11 cellular contexts compared by ENCODE assay signal in the genomic region with DNA sequence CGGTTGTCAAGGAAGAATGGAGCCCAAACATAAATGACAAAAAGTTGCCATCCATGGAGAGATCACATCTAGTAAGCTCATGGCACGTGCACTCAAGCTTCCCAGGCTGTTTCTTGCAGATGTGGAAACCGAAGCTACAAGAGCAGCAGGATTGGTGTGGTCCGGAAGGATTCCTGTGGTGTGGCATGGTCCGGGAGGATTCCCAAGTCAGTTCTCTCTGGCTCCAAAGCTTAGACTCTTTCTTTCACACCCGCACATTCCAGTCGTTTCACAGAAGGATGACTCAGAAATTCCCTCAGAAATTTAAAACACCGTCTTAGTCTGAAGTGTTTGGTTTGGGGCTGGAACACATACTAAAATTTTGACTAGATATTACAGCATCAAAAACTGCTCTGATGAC.
DNase-seq lines count a peak whose midpoint lies in the region; ATAC-seq, FAIRE-seq and TF ChIP-seq lines count a peak whose summit lies in the region.
"Had no signal": no experiment of that assay in that cellular context is flagged by ENCODE, and none has a peak within 500 bp of the region (broad histone marks: within the 10 kb centered on the region; RNA-seq: fewer than 3 reads in every experiment).

No MANE protein-coding gene starts in this region.

- H3K4me3 ChIP-seq in SJCRH30 (no peak overlapping the region), fibroblast of the aortic adventitia (ENCODE audit: low read depth, low read length) (no peak overlapping the region)
- H3K4me3 ChIP-seq: heart left ventricle had no signal

- H3K4me1 Mint-ChIP-seq in osteocyte (ENCODE audit: unreplicated experiment) = peaks cover 53% of the 10 kb centered on the region

- peaks cover 36% of the 10 kb centered on the region for H3K4me1 ChIP-seq in SJCRH30

- H3K36me3 ChIP-seq in SJCRH30 = no peaks in the 10 kb centered on the region
- H3K36me3 ChIP-seq: heart left ventricle had no signal

- no peaks in the 10 kb centered on the region for H3K36me3 Mint-ChIP-seq in osteocyte (ENCODE audit: unreplicated experiment)

- no peak for TF ChIP-seq POLR2A in GM12892 (IDR thresholded peaks at IDR 0.05; ENCODE audit: low read depth, low read length)

- no peak overlapping the region for H3K4me3 Mint-ChIP-seq in osteocyte (ENCODE audit: unreplicated experiment)

- no peaks in the 10 kb centered on the region for H3K27me3 Mint-ChIP-seq in osteocyte (ENCODE audit: unreplicated experiment)

- H3K27ac ChIP-seq in SJCRH30 = peak overlapping the region; percentile 76
- H3K27ac ChIP-seq: heart left ventricle had no signal

- FAIRE-seq in GM12892 (lab: Jason Lieb, UNC) = no peak

- H3K27me3 ChIP-seq in SJCRH30 = no peaks in the 10 kb centered on the region

- no peaks in the 10 kb centered on the region for H3K9me3 Mint-ChIP-seq in osteocyte (ENCODE audit: unreplicated experiment)

- H3K9me3 ChIP-seq in SJCRH30 (replicated peaks) = no peaks in the 10 kb centered on the region
- H3K9me3 ChIP-seq: heart left ventricle had no signal

- TF ChIP-seq CTCF in fibroblast of the aortic adventitia (IDR thresholded peaks at IDR 0.05; ENCODE audit: insufficient read depth, low read length) = no peak
- TF ChIP-seq CTCF in osteocyte (IDR thresholded peaks at IDR 0.05) = no peak

- DNase-seq in EL (peak; percentile 98), SJCRH30 (peak; percentile 77 to 84), fibroblast of the aortic adventitia (ENCODE audit: low read depth) (peak; percentile 95), osteocyte (ENCODE audit: extremely low spot score, unreplicated experiment) (peak; percentile 92), NCI-H774 (lab: John Stamatoyannopoulos, UW) (no peak), GM12892 (ENCODE audit: insufficient read length) (no peak)
- DNase-seq in stimulated activated naive CD8-positive, alpha-beta T cell treated with anti-CD3 and anti-CD28 coated beads, Interleukin-15, Interleukin-2, amounts not matched to agents 100 U/mL and 50 U/mL, for 24 hours = no peak
- DNase-seq: activated CD4-positive, alpha-beta T cell treated with anti-CD3 and anti-CD28 coated beads, Interleukin-2, amount 50 U/mL, for 4 hours; heart left ventricle; posterior cingulate gyrus had no signal

- peak overlapping the region; percentile 67 for H3K27ac Mint-ChIP-seq in osteocyte (ENCODE audit: unreplicated experiment)

- ATAC-seq in stimulated activated naive CD8-positive, alpha-beta T cell treated with anti-CD3 and anti-CD28 coated beads, Interleukin-15, Interleukin-2, amounts not matched to agents 100 U/mL and 50 U/mL, for 24 hours = no peak
- no peak for ATAC-seq in GM18517 (IDR thresholded peaks at IDR 0.05; ENCODE audit: unreplicated experiment)

Comparison
In these comparisons a context has a peak if more than half of its experiments do, and no peak if none do; other contexts are left out.
1. DNase-seq: peak in EL (single experiment), SJCRH30 (2 of 2), fibroblast of the aortic adventitia (single experiment) and osteocyte (single experiment); none in stimulated activated naive CD8-positive, alpha-beta T cell treated with anti-CD3 and anti-CD28 coated beads, Interleukin-15, Interleukin-2, amounts not matched to agents 100 U/mL and 50 U/mL, for 24 hours (single experiment), NCI-H774 (single experiment) and GM12892 (single experiment).